In genomic region chr15:67838789-67839332, GRCh38 we compare ENCODE assay signal across 9 cellular contexts. TPM values are rescaled to one million over a fixed set of nuclear protein-coding genes. Genes with fewer than 3 reads are reported as not detected.
DNase-seq lines count a peak whose midpoint lies in the region; ATAC-seq and TF ChIP-seq lines count a peak whose summit lies in the region.
"Had no signal": no experiment of that assay in that cellular context is flagged by ENCODE, and none has a peak within 500 bp of the region (broad histone marks: within the 10 kb centered on the region; RNA-seq: fewer than 3 reads in every experiment).

No MANE protein-coding gene starts in this region.

- intact Hi-C loops in Right ventricle myocardium inferior (cut with DNase I) (loop anchor here (5.0 kb wide), 3 partner anchors 317 to 892 kb away; partner anchors contain the start of gene C15orf61), cardiac septum (cut with DNase I) (loop anchor here (2.0 to 10.0 kb wide), 4 partner anchors 298 to 894 kb away; partner anchors contain the start of gene C15orf61), mucosa of descending colon (cut with DNase I, micrococcal nuclease) (loop anchor here (5.0 kb wide), 2 partner anchors 317 to 382 kb away; partner anchors contain the start of gene C15orf61 (in 1 of the 2))

- ATAC-seq in Right ventricle myocardium inferior (peak; percentile 57), mucosa of descending colon (peak; percentile 47), upper lobe of left lung (ENCODE audit: low FRiP score in 2 of 2) (peak; percentile 45 to 74), HG03432 (IDR thresholded peaks at IDR 0.05; ENCODE audit: unreplicated experiment) (no peak)

- TF ChIP-seq CTCF in endodermal cell (conservative IDR thresholded peaks at IDR 0.05) (peak; percentile 43), mucosa of descending colon (IDR thresholded peaks at IDR 0.05) (no peak), upper lobe of left lung (IDR thresholded peaks at IDR 0.05) (peak in 5 of 6 experiments; percentile 10 to 48 (median 26))

- TF ChIP-seq POLR2A in upper lobe of left lung (IDR thresholded peaks at IDR 0.05) = peak in 1 of 4 donors; percentile 20

- H3K27ac Mint-ChIP-seq in endodermal cell = peak overlapping the region; percentile 48

- H3K4me3 ChIP-seq in endodermal cell (ENCODE audit: low read length) (peak overlapping the region; percentile 87), mucosa of descending colon (no peak overlapping the region), upper lobe of left lung (peak overlapping the region in 3 of 4 donors; percentile 72 to 91 (median 75))

- no peak overlapping the region for H3K9ac ChIP-seq in endodermal cell (ENCODE audit: extremely low read depth, low read length, poor library complexity, severe bottlenecking)

- H3K27me3 ChIP-seq in endodermal cell (ENCODE audit: control insufficient read depth, insufficient read depth, low read length, poor library complexity, severe bottlenecking) (peaks cover 66% of the 10 kb centered on the region), upper lobe of left lung (peaks cover 2 to 21% (median 16%) of the 10 kb centered on the region in 4 donors)

- peaks cover 67% of the 10 kb centered on the region for H3K27me3 Mint-ChIP-seq in endodermal cell (ENCODE audit: insufficient read depth)

- H3K9me3 Mint-ChIP-seq in endodermal cell = no peaks in the 10 kb centered on the region

- peaks cover 39% of the 10 kb centered on the region for H3K4me1 Mint-ChIP-seq in endodermal cell

- H3K4me1 ChIP-seq in endodermal cell (ENCODE audit: control insufficient read depth, insufficient read depth, low read length) (peaks cover 7% of the 10 kb centered on the region), mucosa of descending colon (ENCODE audit: low read depth) (peaks cover 42% of the 10 kb centered on the region), upper lobe of left lung (peaks cover 37 to 50% (median 48%) of the 10 kb centered on the region in 4 donors)

- DNase-seq in Right ventricle myocardium inferior (ENCODE audit: missing footprints) (peak; percentile 85), cardiac septum (ENCODE audit: low spot score) (no peak), SHP77 treated with DMSO at 0.1 percent for 48 hours (lab: John Stamatoyannopoulos, UW) (peak; percentile 73), endodermal cell (peak; percentile 92), mucosa of descending colon (peak; percentile 62 to 74 (median 73)), upper lobe of left lung (peak; percentile 86 to 90), GOT3 (lab: John Stamatoyannopoulos, UW) (no peak)

- no peaks in the 10 kb centered on the region for H3K36me3 Mint-ChIP-seq in endodermal cell (ENCODE audit: low read depth)

- H3K9me3 ChIP-seq in endodermal cell (ENCODE audit: control insufficient read depth, low read length) = no peaks in the 10 kb centered on the region
- H3K9me3 ChIP-seq in mucosa of descending colon = no peaks in the 10 kb centered on the region
- H3K9me3 ChIP-seq in upper lobe of left lung = no peaks in the 10 kb centered on the region

- WGBS in endodermal cell (ENCODE audit: insufficient coverage in 1 of 2, insufficient read length in 1 of 2), 2 experiments = 16 to 33% methylated on average over 21 to 25 of the region's 25 CpGs
- 9 to 19% methylated on average over 16 to 25 of the region's 25 CpGs for WGBS in upper lobe of left lung, 2 donors

- no peak for TF ChIP-seq EP300 in upper lobe of left lung (IDR thresholded peaks at IDR 0.05)

- H3K36me3 ChIP-seq in endodermal cell (ENCODE audit: control insufficient read depth, insufficient read depth, low read length) (no peaks in the 10 kb centered on the region), mucosa of descending colon (ENCODE audit: low read depth) (peaks cover 4% of the 10 kb centered on the region), upper lobe of left lung (no peaks in the 10 kb centered on the region)

- no peak overlapping the region for H3K27ac ChIP-seq in endodermal cell (ENCODE audit: low read depth, low read length)
- H3K27ac ChIP-seq in upper lobe of left lung = peak overlapping the region; percentile 59 to 99 (median 95)

- peak overlapping the region; percentile 92 for H3K4me3 Mint-ChIP-seq in endodermal cell

RNA-seq across cellular contexts. Expression of gene RNU6-1, which starts 1.0 kb away (rescaled TPM):
- total RNA-seq in Right ventricle myocardium inferior (not detected), cardiac septum (not detected), endodermal cell (not detected), mucosa of descending colon (not detected), upper lobe of left lung (not detected)
- polyA plus RNA-seq in endodermal cell (2013, experiment 1 of 2) = under 0.01 TPM
- under 0.01 TPM for polyA plus RNA-seq in endodermal cell (2013, experiment 2 of 2)
- total RNA-seq: frontal cortex had no signal

RNA-seq across cellular contexts. Expression of gene SKOR1, which starts 13.6 kb away (rescaled TPM):
- not detected for total RNA-seq in Right ventricle myocardium inferior
- 0.24 TPM for total RNA-seq in cardiac septum
- under 1 TPM; 0.37 to 0.51 TPM for total RNA-seq in endodermal cell
- polyA plus RNA-seq in endodermal cell (2013, experiment 1 of 2) = 2.0 TPM
- polyA plus RNA-seq in endodermal cell (2013, experiment 2 of 2) = 1.7 TPM
- under 1 TPM; 0.34 to 0.63 (median 0.58) TPM for total RNA-seq in mucosa of descending colon
- total RNA-seq in upper lobe of left lung = 1 to 10 TPM in 2 of 6 donors, under 1 TPM in 4; 0.44 to 4.2 (median 0.63) TPM

Comparison
In these comparisons a context has a peak if more than half of its experiments do, and no peak if none do; other contexts are left out.
1. DNase-seq: peak in Right ventricle myocardium inferior (single experiment), SHP77 treated with DMSO at 0.1 percent for 48 hours (single experiment), endodermal cell (single experiment), mucosa of descending colon (3 of 3) and upper lobe of left lung (2 of 2); none in cardiac septum (single experiment) and GOT3 (single experiment).